Comparison of ENCODE assay signal across 16 cellular contexts in genomic region chr11:84390441-84391078, GRCh38.
DNase-seq lines count a peak whose midpoint lies in the region; ATAC-seq, FAIRE-seq and TF ChIP-seq lines count a peak whose summit lies in the region.
"Had no signal": no experiment of that assay in that cellular context is flagged by ENCODE, and none has a peak within 500 bp of the region (broad histone marks: within the 10 kb centered on the region; RNA-seq: fewer than 3 reads in every experiment).

No MANE protein-coding gene starts in this region.

- no peaks in the 10 kb centered on the region for H3K4me1 ChIP-seq in GM12878 (ENCODE audit: control insufficient read depth, insufficient read depth, low read length)
- H3K4me1 ChIP-seq in stomach = no peaks in the 10 kb centered on the region
- H3K4me1 ChIP-seq: transverse colon had no signal

- DNase-seq in DMS53 (lab: John Stamatoyannopoulos, UW) (peak; percentile 59), DMS53 treated with DMSO at 0.1 percent for 48 hours (lab: John Stamatoyannopoulos, UW; ENCODE audit: unreplicated experiment) (no peak), NCI-H2227 (lab: John Stamatoyannopoulos, UW; ENCODE audit: unreplicated experiment) (peak; percentile 41), GM12878 (ENCODE audit: low read depth, low spot score) (no peak), left kidney (ENCODE audit: low read depth, low spot score) (peak; percentile 53), stomach (no peak), NCI-H2029 (lab: John Stamatoyannopoulos, UW) (no peak)
- DNase-seq in activated T-helper 2 cell treated with anti-CD3 and anti-CD28 coated beads, Interferon-gamma antibody, Interleukin-2, Interleukin-4, amounts not matched to agents 10 μg/mL and 5 μg/mL and 100 μg/mL, durations not matched to agents 14 hours and 24 hours and 36 hours (ENCODE audit: low spot score) = no peak
- DNase-seq: activated CD8-positive, alpha-beta memory T cell treated with anti-CD3 and anti-CD28 coated beads for 24 hours; dermis blood vessel endothelial cell; MV-4-11; transverse colon had no signal

- TF ChIP-seq POLR2A in GM12878 (IDR thresholded peaks at IDR 0.05; ENCODE audit: low read depth, low read length) (no peak), stomach (IDR thresholded peaks at IDR 0.05) (no peak)

- no peak for ATAC-seq in GM12878

- H3K27ac ChIP-seq in GM12878 (ENCODE audit: control insufficient read depth, insufficient read depth) (no peak overlapping the region), stomach (no peak overlapping the region)
- H3K27ac ChIP-seq: neutrophil, transverse colon had no signal

- H3K9me3 ChIP-seq in GM12878 (replicated peaks; ENCODE audit: control insufficient read depth, insufficient read depth, low read length) = no peaks in the 10 kb centered on the region
- H3K9me3 ChIP-seq in stomach = no peaks in the 10 kb centered on the region
- H3K9me3 ChIP-seq: neutrophil, transverse colon had no signal

- no peak for TF ChIP-seq CTCF in GM12878 (IDR thresholded peaks at IDR 0.05 in 2 of 3, conservative IDR thresholded peaks at IDR 0.05 in 1 of 3; ENCODE audit: control insufficient read depth in 2 of 3, extremely low read depth in 1 of 3, insufficient read depth in 1 of 3, low read depth in 3 of 3, low read length in 3 of 3)
- TF ChIP-seq CTCF in stomach (IDR thresholded peaks at IDR 0.05) = no peak

- H3K27me3 Mint-ChIP-seq in activated T-helper 2 cell treated with anti-CD3 and anti-CD28 coated beads, Interferon-gamma antibody, Interleukin-2, Interleukin-4, amounts not matched to agents 10 μg/mL and 5 μg/mL and 100 μg/mL, durations not matched to agents 14 hours and 24 hours and 36 hours (ENCODE audit: low read depth) = no peaks in the 10 kb centered on the region
- H3K27me3 Mint-ChIP-seq: activated naive CD4-positive, alpha-beta T cell treated with anti-CD3 and anti-CD28 coated beads, Interleukin-2, amount 50 U/mL, for 24 hours had no signal

- no peaks in the 10 kb centered on the region for H3K36me3 ChIP-seq in GM12878 (ENCODE audit: control insufficient read depth in 2 of 2, insufficient read depth in 2 of 2, low read length in 1 of 2)
- no peaks in the 10 kb centered on the region for H3K36me3 ChIP-seq in stomach
- H3K36me3 ChIP-seq: neutrophil, transverse colon had no signal

- H3K4me2 ChIP-seq in GM12878 (ENCODE audit: control insufficient read depth, insufficient read depth) = no peak overlapping the region

- RAD21 ChIA-PET in GM12878 (lab: Charles Lee; ENCODE audit: unreplicated experiment) = no interaction called here

- H4K20me1 ChIP-seq in GM12878 (ENCODE audit: control insufficient read depth, insufficient read depth) = no peaks in the 10 kb centered on the region

- CTCF ChIA-PET in GM12878 (lab: Yijun Ruan, JAX) = interaction anchor here (1.0 to 1.4 kb wide), 3 partner anchors 9 to 134 kb away, joined by 3 to 4 read pairs (median 3); no protein-coding TSS in a partner anchor

- H3K4me1 Mint-ChIP-seq in activated T-helper 2 cell treated with anti-CD3 and anti-CD28 coated beads, Interferon-gamma antibody, Interleukin-2, Interleukin-4, amounts not matched to agents 10 μg/mL and 5 μg/mL and 100 μg/mL, durations not matched to agents 14 hours and 24 hours and 36 hours (ENCODE audit: low read depth) = no peaks in the 10 kb centered on the region
- H3K4me1 Mint-ChIP-seq: activated naive CD4-positive, alpha-beta T cell treated with anti-CD3 and anti-CD28 coated beads, Interleukin-2, amount 50 U/mL, for 24 hours had no signal

- no peaks in the 10 kb centered on the region for H3K79me2 ChIP-seq in GM12878 (ENCODE audit: control insufficient read depth, insufficient read depth, low read length)

- H3K9me3 Mint-ChIP-seq in activated T-helper 2 cell treated with anti-CD3 and anti-CD28 coated beads, Interferon-gamma antibody, Interleukin-2, Interleukin-4, amounts not matched to agents 10 μg/mL and 5 μg/mL and 100 μg/mL, durations not matched to agents 14 hours and 24 hours and 36 hours = peaks cover 4% of the 10 kb centered on the region
- H3K9me3 Mint-ChIP-seq: activated naive CD4-positive, alpha-beta T cell treated with anti-CD3 and anti-CD28 coated beads, Interleukin-2, amount 50 U/mL, for 24 hours had no signal

- SMC1A ChIA-PET in GM12878 (lab: Charles Lee; ENCODE audit: uncharacterized antibody, unreplicated experiment) = no interaction called here

- TF ChIP-seq EP300 in GM12878 (IDR thresholded peaks at IDR 0.05; ENCODE audit: borderline replicate concordance in 1 of 2, control insufficient read depth in 1 of 2, low read depth in 2 of 2, low read length in 2 of 2) = no peak
- no peak for TF ChIP-seq EP300 in stomach (IDR thresholded peaks at IDR 0.05)

- H3K27ac Mint-ChIP-seq in activated T-helper 2 cell treated with anti-CD3 and anti-CD28 coated beads, Interferon-gamma antibody, Interleukin-2, Interleukin-4, amounts not matched to agents 10 μg/mL and 5 μg/mL and 100 μg/mL, durations not matched to agents 14 hours and 24 hours and 36 hours = no peak overlapping the region
- H3K27ac Mint-ChIP-seq: activated naive CD4-positive, alpha-beta T cell treated with anti-CD3 and anti-CD28 coated beads, Interleukin-2, amount 50 U/mL, for 24 hours had no signal

- H3K9ac ChIP-seq in GM12878 (ENCODE audit: control insufficient read depth, insufficient read depth, low read length) = no peak overlapping the region

- FAIRE-seq in GM12878 (lab: Jason Lieb, UNC) = no peak
- FAIRE-seq: A204.1, GM18507 had no signal

- BruUV-seq in GM12878 (replicated peaks; lab: Mats Ljungman, UMichigan) = no TSS peak

- in situ Hi-C loops in GM12878 (cut with MboI) = no loop called here

- no peak overlapping the region for H3K4me3 Mint-ChIP-seq in activated T-helper 2 cell treated with anti-CD3 and anti-CD28 coated beads, Interferon-gamma antibody, Interleukin-2, Interleukin-4, amounts not matched to agents 10 μg/mL and 5 μg/mL and 100 μg/mL, durations not matched to agents 14 hours and 24 hours and 36 hours (ENCODE audit: low read depth)
- H3K4me3 Mint-ChIP-seq: activated naive CD4-positive, alpha-beta T cell treated with anti-CD3 and anti-CD28 coated beads, Interleukin-2, amount 50 U/mL, for 24 hours had no signal

- intact Hi-C loops in GM12878 (cut with micrococcal nuclease; ENCODE audit: unreplicated experiment) = no loop called here
- intact Hi-C loops in activated T-helper 2 cell treated with anti-CD3 and anti-CD28 coated beads, Interferon-gamma antibody, Interleukin-2, Interleukin-4, amounts not matched to agents 10 μg/mL and 5 μg/mL and 100 μg/mL, durations not matched to agents 14 hours and 24 hours and 36 hours (cut with micrococcal nuclease) = no loop called here
- intact Hi-C loops in stomach (cut with DNase I; ENCODE audit: low total_unique reads) = no loop called here

- no peak overlapping the region for H2AFZ ChIP-seq in GM12878 (ENCODE audit: control insufficient read depth, low read depth, low read length)

- WGBS in GM12878 (ENCODE audit: insufficient coverage, insufficient replicate concordance, low lambda C conversion rate, missing lambda C conversion rate) = 22% methylated on average over 6 of the region's 6 CpGs
- 60 to 76% (median 68%) methylated on average over 6 of the region's 6 CpGs for WGBS in stomach, 5 donors

- POLR2A ChIA-PET in GM12878 (lab: Charles Lee) = no interaction called here

- 0 out of 2 replicates have a peak, but pooled peaks have one; percentile 11 for TF ChIP-seq RAD21 in GM12878 (IDR thresholded peaks at IDR 0.05; ENCODE audit: insufficient read depth, low read depth, low read length)

- H3K36me3 Mint-ChIP-seq in activated T-helper 2 cell treated with anti-CD3 and anti-CD28 coated beads, Interferon-gamma antibody, Interleukin-2, Interleukin-4, amounts not matched to agents 10 μg/mL and 5 μg/mL and 100 μg/mL, durations not matched to agents 14 hours and 24 hours and 36 hours (ENCODE audit: low read depth) = no peaks in the 10 kb centered on the region
- H3K36me3 Mint-ChIP-seq: activated naive CD4-positive, alpha-beta T cell treated with anti-CD3 and anti-CD28 coated beads, Interleukin-2, amount 50 U/mL, for 24 hours had no signal

- H3K27me3 ChIP-seq in GM12878 (replicated peaks in 1 of 2; ENCODE audit: control insufficient read depth in 2 of 2, insufficient read depth in 2 of 2, low read length in 1 of 2) = no peaks in the 10 kb centered on the region; a peak in 1 of 4 replicates
- H3K27me3 ChIP-seq in stomach = no peaks in the 10 kb centered on the region
- H3K27me3 ChIP-seq: neutrophil, transverse colon had no signal

- no peak overlapping the region for H3K4me3 ChIP-seq in GM12878
- no peak overlapping the region for H3K4me3 ChIP-seq in stomach
- H3K4me3 ChIP-seq: transverse colon had no signal

TF ChIP-seq in GM12878, 131 proteins besides CTCF, POLR2A, EP300 and RAD21 (continues in another document):
- TF ChIP-seq RUNX3 (IDR thresholded peaks at IDR 0.05; ENCODE audit: low read length) (no peak), POLR2AphosphoS5 (IDR thresholded peaks at IDR 0.05; ENCODE audit: low read length) (no peak), SRF (IDR thresholded peaks at IDR 0.05; ENCODE audit: low read depth in 2 of 2, low read length in 2 of 2) (no peak), DPF2 (IDR thresholded peaks at IDR 0.05) (no peak), PBX3 (IDR thresholded peaks at IDR 0.05; ENCODE audit: insufficient replicate concordance, low read depth, low read length) (no peak), BHLHE40 (IDR thresholded peaks at IDR 0.05; ENCODE audit: borderline replicate concordance in 1 of 2, low read depth in 2 of 2, low read length in 1 of 2) (no peak), SMAD1 (IDR thresholded peaks at IDR 0.05; ENCODE audit: low read depth, partially characterized antibody) (no peak), NBN (IDR thresholded peaks at IDR 0.05) (no peak)

Comparison
In these comparisons a context has a peak if more than half of its experiments do, and no peak if none do; other contexts are left out.
1. DNase-seq: peak in DMS53 (single experiment), NCI-H2227 (single experiment) and left kidney (single experiment); none in DMS53 treated with DMSO at 0.1 percent for 48 hours (single experiment), GM12878 (single experiment), activated T-helper 2 cell treated with anti-CD3 and anti-CD28 coated beads, Interferon-gamma antibody, Interleukin-2, Interleukin-4, amounts not matched to agents 10 μg/mL and 5 μg/mL and 100 μg/mL, durations not matched to agents 14 hours and 24 hours and 36 hours (single experiment), stomach (single experiment) and NCI-H2029 (single experiment).